ENCODE assay signal across 14 cellular contexts in genomic region chr15:85498471-85498870, GRCh38.
A peak's percentile ranks its signal among the peaks of the same experiment; 100 is the strongest.
DNase-seq lines count a peak whose midpoint lies in the region; ATAC-seq and TF ChIP-seq lines count a peak whose summit lies in the region.
"Had no signal": no experiment of that assay in that cellular context is flagged by ENCODE, and none has a peak within 500 bp of the region (broad histone marks: within the 10 kb centered on the region; RNA-seq: fewer than 3 reads in every experiment).

No MANE protein-coding gene starts in this region.

- DNase-seq in left ventricle myocardium inferior (no peak), heart right ventricle (no peak), SW480 (ENCODE audit: low spot score) (peak; percentile 22), glutamatergic neuron (no peak), C1 segment of cervical spinal cord (lab: John Stamatoyannopoulos, UW) (no peak)
- no peak for DNase-seq in stimulated activated naive CD4-positive, alpha-beta T cell treated with Interleukin-2 at 50 U/mL for 16 hours (lab: John Stamatoyannopoulos, UW)
- DNase-seq: Calu3; CD8-positive, alpha-beta T cell; GOT3; NCI-H1694; NCI-H2081 treated with DMSO at 0.1 percent for 48 hours; Peyer's patch had no signal

- no peaks in the 10 kb centered on the region for H3K27me3 ChIP-seq in left ventricle myocardium inferior (ENCODE audit: low read depth)
- H3K27me3 ChIP-seq in heart right ventricle, result no peaks in the 10 kb centered on the region
- H3K27me3 ChIP-seq: Peyer's patch had no signal

- H3K27ac ChIP-seq in left ventricle myocardium inferior (replicated peaks) (peak overlapping the region; percentile 80), heart right ventricle (peak overlapping the region in 4 of 10 donors; percentile 61 to 90 (median 70))
- H3K27ac ChIP-seq: Peyer's patch had no signal

- H3K36me3 ChIP-seq in left ventricle myocardium inferior (no peaks in the 10 kb centered on the region), heart right ventricle (no peaks in the 10 kb centered on the region)
- H3K36me3 ChIP-seq: Peyer's patch had no signal

- peaks cover 58% of the 10 kb centered on the region for H3K4me1 Mint-ChIP-seq in glutamatergic neuron (ENCODE audit: low read depth, unreplicated experiment)

- WGBS in heart right ventricle, 2 donors, result 81 to 91% methylated on average over 6 of the region's 6 CpGs

- H3K27me3 Mint-ChIP-seq in glutamatergic neuron (ENCODE audit: unreplicated experiment), result no peaks in the 10 kb centered on the region

- no peaks in the 10 kb centered on the region for H3K36me3 Mint-ChIP-seq in glutamatergic neuron (ENCODE audit: unreplicated experiment)

- H3K27ac Mint-ChIP-seq in glutamatergic neuron (ENCODE audit: unreplicated experiment), result peak overlapping the region; percentile 3
- H3K27ac Mint-ChIP-seq: CD8-positive, alpha-beta T cell had no signal

- TF ChIP-seq CTCF in left ventricle myocardium inferior (IDR thresholded peaks at IDR 0.05; ENCODE audit: borderline replicate concordance) (no peak), heart right ventricle (IDR thresholded peaks at IDR 0.05) (no peak), glutamatergic neuron (IDR thresholded peaks at IDR 0.05; ENCODE audit: partially characterized antibody, unreplicated experiment) (no peak)

- H3K9me3 Mint-ChIP-seq in glutamatergic neuron (ENCODE audit: unreplicated experiment), result peaks cover 2% of the 10 kb centered on the region
- H3K9me3 Mint-ChIP-seq: CD8-positive, alpha-beta T cell had no signal

- H3K9me3 ChIP-seq in left ventricle myocardium inferior (replicated peaks) (no peaks in the 10 kb centered on the region), heart right ventricle (no peaks in the 10 kb centered on the region)
- H3K9me3 ChIP-seq: Peyer's patch had no signal

- H3K4me3 ChIP-seq in left ventricle myocardium inferior, result no peak overlapping the region
- no peak overlapping the region for H3K4me3 ChIP-seq in heart right ventricle
- H3K4me3 ChIP-seq: Peyer's patch had no signal

- ATAC-seq in heart right ventricle (no peak), HG02870 (IDR thresholded peaks at IDR 0.05; ENCODE audit: unreplicated experiment) (no peak)
- ATAC-seq: CD8-positive, alpha-beta T cell; HCT116 had no signal

- peaks cover 100% of the 10 kb centered on the region for H3K4me1 ChIP-seq in left ventricle myocardium inferior
- peaks cover 18 to 99% (median 84%) of the 10 kb centered on the region in 9 donors for H3K4me1 ChIP-seq in heart right ventricle

- intact Hi-C loops in left ventricle myocardium inferior (cut with micrococcal nuclease) (loop anchor here (10.0 kb wide), 2 partner anchors 86 to 196 kb away; no protein-coding TSS in a partner anchor), heart right ventricle (cut with DNase I) (loop anchor here in 5 of 10 donors (5.0 to 10.0 kb wide), 5 partner anchors 84 to 336 kb away; no protein-coding TSS in a partner anchor)

- no peak overlapping the region for H3K4me3 Mint-ChIP-seq in glutamatergic neuron (ENCODE audit: unreplicated experiment)
- H3K4me3 Mint-ChIP-seq: CD8-positive, alpha-beta T cell had no signal
